Comparison of ENCODE assay signal across 8 cellular contexts in the genomic region with DNA sequence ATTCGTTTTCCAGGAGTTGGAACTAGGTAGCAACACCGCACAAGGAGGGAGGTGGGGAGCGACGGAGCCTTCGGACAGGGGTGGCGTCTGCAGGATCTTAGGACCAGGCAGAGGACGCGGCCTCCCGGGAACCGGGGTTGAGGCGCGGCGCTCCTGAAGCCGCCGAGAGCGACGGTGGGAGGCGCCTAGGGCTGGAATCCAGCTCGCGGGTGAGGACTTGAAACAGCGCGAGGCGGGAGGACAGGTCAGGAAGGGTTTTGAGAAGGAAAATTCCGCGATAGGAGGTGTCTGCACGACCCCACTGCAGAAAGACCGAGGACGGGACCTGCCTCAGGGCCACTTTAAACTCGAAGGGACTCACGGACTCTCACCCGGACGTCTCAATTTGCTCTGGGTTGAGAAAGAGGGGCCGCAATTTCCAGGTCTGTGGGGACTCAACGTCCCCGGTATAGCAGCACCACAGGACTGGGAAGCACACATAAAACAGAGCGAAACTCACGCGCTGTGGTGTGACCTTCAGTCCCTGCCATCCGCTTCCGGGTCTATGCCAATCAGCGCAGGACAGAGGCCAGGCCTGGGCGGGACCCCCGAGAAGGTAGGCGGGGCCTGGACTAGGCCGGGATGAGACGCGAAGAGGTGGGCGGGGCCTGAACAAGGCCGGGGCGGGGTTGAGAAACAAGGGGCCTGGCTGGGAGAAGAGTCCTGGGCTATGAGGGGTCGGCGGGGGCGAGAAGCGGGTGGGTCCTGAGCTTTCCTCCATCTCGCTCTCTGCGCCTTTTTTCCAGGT. TPM values are rescaled to one million over a fixed set of nuclear protein-coding genes. Genes with fewer than 3 reads are reported as not detected.
DNase-seq lines count a peak whose midpoint lies in the region; ATAC-seq and TF ChIP-seq lines count a peak whose summit lies in the region.

A gene (minus strand): TSS at position 487 of the 787 bp plus-strand sequence. CDS start 7,380 bp downstream, outside the sequence.

- H3K36me3 ChIP-seq in SK-N-SH (replicated peaks in 1 of 2; ENCODE audit: control insufficient read depth in 1 of 2, insufficient read depth in 2 of 2, low read length in 1 of 2) (peaks cover 0 to 16% of the 10 kb centered on the region in 2 experiments), parathyroid adenoma (ENCODE audit: control insufficient read depth, insufficient read depth, low read length) (no peaks in the 10 kb centered on the region), tibial nerve (peaks cover 0 to 29% (median 0%) of the 10 kb centered on the region in 3 donors)

- H3K27me3 ChIP-seq in SK-N-SH (ENCODE audit: insufficient read depth), result no peaks in the 10 kb centered on the region
- H3K27me3 ChIP-seq in parathyroid adenoma (ENCODE audit: control insufficient read depth, insufficient read depth, low read length), result no peaks in the 10 kb centered on the region
- H3K27me3 ChIP-seq in tibial nerve, result no peaks in the 10 kb centered on the region

- peaks cover 7 to 29% of the 10 kb centered on the region in 2 donors for H3K9me3 Mint-ChIP-seq in activated naive CD4-positive, alpha-beta T cell treated with anti-CD3 and anti-CD28 coated beads, Interleukin-2, amount 50 U/mL, for 72 hours

- H3F3A ChIP-seq in SK-N-SH (replicated peaks; ENCODE audit: insufficient read depth), result peaks cover 3% of the 10 kb centered on the region

- intact Hi-C loops in Right ventricle myocardium inferior (cut with DNase I), result no loop called here

- H3K27ac ChIP-seq in SK-N-SH (ENCODE audit: low read depth in 2 of 2, low read length in 1 of 2) (peak within 1 kb of the TSS; percentile 87 to 89), parathyroid adenoma (peak within 1 kb of the TSS; percentile 59), tibial nerve (peak within 1 kb of the TSS; percentile 83 to 93 (median 86))

- H3K27ac Mint-ChIP-seq in activated naive CD4-positive, alpha-beta T cell treated with anti-CD3 and anti-CD28 coated beads, Interleukin-2, amount 50 U/mL, for 72 hours, result peak within 1 kb of the TSS; percentile 81 to 93

- peak; percentile 86 for DNase-seq in DMS114 treated with DMSO at 0.1 percent for 48 hours (lab: John Stamatoyannopoulos, UW; ENCODE audit: unreplicated experiment)
- peak; percentile 98 for DNase-seq in SK-N-SH
- peak; percentile 88 to 94 for DNase-seq in activated naive CD4-positive, alpha-beta T cell treated with anti-CD3 and anti-CD28 coated beads, Interleukin-2, amount 50 U/mL, for 72 hours (ENCODE audit: low spot score in 2 of 2)
- DNase-seq in Right ventricle myocardium inferior (ENCODE audit: missing footprints), result peak; percentile 99
- peak; percentile 97 to 98 for DNase-seq in tibial nerve (ENCODE audit: low spot score in 2 of 2)

- no peaks in the 10 kb centered on the region for H3K9me2 ChIP-seq in SK-N-SH

- POLR2A ChIA-PET in SK-N-SH (lab: Yijun Ruan, JAX), result no interaction called here

- H3K9me3 ChIP-seq in SK-N-SH (no peaks in the 10 kb centered on the region), parathyroid adenoma (ENCODE audit: control insufficient read depth, low read length) (no peaks in the 10 kb centered on the region), tibial nerve (no peaks in the 10 kb centered on the region)

- no peak for TF ChIP-seq CTCF in SK-N-SH (IDR thresholded peaks at IDR 0.05)
- TF ChIP-seq CTCF in parathyroid adenoma (IDR thresholded peaks at IDR 0.05), result no peak
- no peak for TF ChIP-seq CTCF in tibial nerve (IDR thresholded peaks at IDR 0.05)

- H3K79me2 ChIP-seq in SK-N-SH (ENCODE audit: insufficient read depth) (peaks cover 36% of the 10 kb centered on the region), parathyroid adenoma (no peaks in the 10 kb centered on the region)

- no peaks in the 10 kb centered on the region for H4K20me1 ChIP-seq in SK-N-SH (ENCODE audit: insufficient read depth)

- H3K4me2 ChIP-seq in SK-N-SH (peak within 1 kb of the TSS; percentile 88), parathyroid adenoma (ENCODE audit: low read length) (peak within 1 kb of the TSS; percentile 88)

- TF ChIP-seq RAD21 in Ishikawa (IDR thresholded peaks at IDR 0.05; ENCODE audit: low read depth) (no peak), SK-N-SH (IDR thresholded peaks at IDR 0.05; ENCODE audit: low read length) (no peak)

- peak within 1 kb of the TSS; percentile 79 to 98 for H3K4me3 ChIP-seq in SK-N-SH (ENCODE audit: low read depth in 2 of 2, low read length in 1 of 2)
- H3K4me3 ChIP-seq in parathyroid adenoma (ENCODE audit: low read depth, low read length), result peak within 1 kb of the TSS; percentile 91
- H3K4me3 ChIP-seq in tibial nerve, result peak within 1 kb of the TSS; percentile 64 to 91 (median 78)

- H3K36me3 Mint-ChIP-seq in activated naive CD4-positive, alpha-beta T cell treated with anti-CD3 and anti-CD28 coated beads, Interleukin-2, amount 50 U/mL, for 72 hours, result peaks cover 13 to 52% of the 10 kb centered on the region in 2 donors

- H3K4me1 ChIP-seq in SK-N-SH (ENCODE audit: control insufficient read depth in 1 of 2, insufficient read depth in 2 of 2, low read depth in 1 of 2, low read length in 1 of 2) (no peaks in the 10 kb centered on the region; a peak in 1 of 4 replicates), parathyroid adenoma (no peaks in the 10 kb centered on the region), tibial nerve (peaks cover 0 to 20% (median 9%) of the 10 kb centered on the region in 4 donors)

- CTCF ChIA-PET in SK-N-SH (lab: Yijun Ruan, JAX), result no interaction called here

- WGBS in SK-N-SH (ENCODE audit: low lambda C conversion rate), result 14% methylated on average over 44 of the region's 56 CpGs
- WGBS in tibial nerve, 2 donors, result 0 to 3% methylated on average over 43 to 51 of the region's 56 CpGs

- peak within 1 kb of the TSS; percentile 95 for H2AFZ ChIP-seq in SK-N-SH (ENCODE audit: low read depth)
- H2AFZ ChIP-seq in parathyroid adenoma, result peak within 1 kb of the TSS; percentile 68

- H3K9ac ChIP-seq in SK-N-SH (peak within 1 kb of the TSS; percentile 81), parathyroid adenoma (no peak within 1 kb of the TSS)

- TF ChIP-seq EP300 in Ishikawa (IDR thresholded peaks at IDR 0.05; ENCODE audit: borderline replicate concordance) (no peak), SK-N-SH (IDR thresholded peaks at IDR 0.05; ENCODE audit: borderline replicate concordance in 1 of 2, low read depth in 1 of 2, low read length in 1 of 2) (no peak), tibial nerve (IDR thresholded peaks at IDR 0.05) (peak; percentile 45 to 85)

- peak; percentile 97 for ATAC-seq in GM21529 (IDR thresholded peaks at IDR 0.05; ENCODE audit: unreplicated experiment)
- peak; percentile 100 for ATAC-seq in activated naive CD4-positive, alpha-beta T cell treated with anti-CD3 and anti-CD28 coated beads, Interleukin-2, amount 50 U/mL, for 72 hours
- ATAC-seq in Right ventricle myocardium inferior, result peak; percentile 100

- TF ChIP-seq POLR2A in tibial nerve (IDR thresholded peaks at IDR 0.05), result peak in 1 of 2 donors; percentile 52

TF ChIP-seq in Ishikawa, 13 proteins besides CTCF, POLR2A, EP300 and RAD21 (continues in another document):
- TF ChIP-seq NFIC (IDR thresholded peaks at IDR 0.05) (peak; percentile 7), CEBPB (IDR thresholded peaks at IDR 0.05) (no peak), TEAD4 (IDR thresholded peaks at IDR 0.05) (no peak), TAF1 (IDR thresholded peaks at IDR 0.05; ENCODE audit: low read depth) (peak; percentile 52), CREB1 (IDR thresholded peaks at IDR 0.05; ENCODE audit: low read depth) (no peak), EGR1 (IDR thresholded peaks at IDR 0.05) (no peak), FOXM1 (IDR thresholded peaks at IDR 0.05; ENCODE audit: borderline replicate concordance, low read depth) (no peak), TCF12 (IDR thresholded peaks at IDR 0.05; ENCODE audit: low read depth) (0 out of 2 replicates have a peak, but pooled peaks have one; percentile 16)
- TF ChIP-seq, protein P1, sequence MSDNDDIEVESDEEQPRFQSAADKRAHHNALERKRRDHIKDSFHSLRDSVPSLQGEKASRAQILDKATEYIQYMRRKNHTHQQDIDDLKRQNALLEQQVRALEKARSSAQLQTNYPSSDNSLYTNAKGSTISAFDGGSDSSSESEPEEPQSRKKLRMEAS (IDR thresholded peaks at IDR 0.05), result peak; percentile 71
- TF ChIP-seq, protein P2, sequence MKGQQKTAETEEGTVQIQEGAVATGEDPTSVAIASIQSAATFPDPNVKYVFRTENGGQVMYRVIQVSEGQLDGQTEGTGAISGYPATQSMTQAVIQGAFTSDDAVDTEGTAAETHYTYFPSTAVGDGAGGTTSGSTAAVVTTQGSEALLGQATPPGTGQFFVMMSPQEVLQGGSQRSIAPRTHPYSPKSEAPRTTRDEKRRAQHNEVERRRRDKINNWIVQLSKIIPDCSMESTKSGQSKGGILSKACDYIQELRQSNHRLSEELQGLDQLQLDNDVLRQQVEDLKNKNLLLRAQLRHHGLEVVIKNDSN (IDR thresholded peaks at IDR 0.05), result no peak; the same call in 1 of the 2 replicates

TF ChIP-seq in SK-N-SH, 30 proteins besides CTCF, POLR2A, EP300 and RAD21 (continues in another document):
- TF ChIP-seq, protein P3, sequence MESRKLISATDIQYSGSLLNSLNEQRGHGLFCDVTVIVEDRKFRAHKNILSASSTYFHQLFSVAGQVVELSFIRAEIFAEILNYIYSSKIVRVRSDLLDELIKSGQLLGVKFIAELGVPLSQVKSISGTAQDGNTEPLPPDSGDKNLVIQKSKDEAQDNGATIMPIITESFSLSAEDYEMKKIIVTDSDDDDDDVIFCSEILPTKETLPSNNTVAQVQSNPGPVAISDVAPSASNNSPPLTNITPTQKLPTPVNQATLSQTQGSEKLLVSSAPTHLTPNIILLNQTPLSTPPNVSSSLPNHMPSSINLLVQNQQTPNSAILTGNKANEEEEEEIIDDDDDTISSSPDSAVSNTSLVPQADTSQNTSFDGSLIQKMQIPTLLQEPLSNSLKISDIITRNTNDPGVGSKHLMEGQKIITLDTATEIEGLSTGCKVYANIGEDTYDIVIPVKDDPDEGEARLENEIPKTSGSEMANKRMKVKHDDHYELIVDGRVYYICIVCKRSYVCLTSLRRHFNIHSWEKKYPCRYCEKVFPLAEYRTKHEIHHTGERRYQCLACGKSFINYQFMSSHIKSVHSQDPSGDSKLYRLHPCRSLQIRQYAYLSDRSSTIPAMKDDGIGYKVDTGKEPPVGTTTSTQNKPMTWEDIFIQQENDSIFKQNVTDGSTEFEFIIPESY (IDR thresholded peaks at IDR 0.05; ENCODE audit: borderline replicate concordance, low read depth), result peak; percentile 53; the same call in 1 of the 2 replicates
- TF ChIP-seq NRF1 (IDR thresholded peaks at IDR 0.05; ENCODE audit: low read depth, low read length) (peak; percentile 42), RCOR1 (IDR thresholded peaks at IDR 0.05; ENCODE audit: low read length) (no peak)

RNA-seq across cellular contexts. Expression of the gene that starts here (rescaled TPM):
- polyA plus RNA-seq in SK-N-SH (2012; rRNA removed), result 6.9 and 14.2 TPM in 2 replicates
- polyA plus RNA-seq in SK-N-SH (2012; cell fraction: cytosol; rRNA removed), result 6.4 and 9.3 TPM in 2 replicates
- polyA plus RNA-seq in SK-N-SH (2012; cell fraction: nucleus; rRNA removed), result 24.3 and 30.3 TPM in 2 replicates
- 1 to 10 TPM; 3.1 to 5.2 TPM for total RNA-seq in activated naive CD4-positive, alpha-beta T cell treated with anti-CD3 and anti-CD28 coated beads, Interleukin-2, amount 50 U/mL, for 72 hours
- total RNA-seq in Right ventricle myocardium inferior, result 10.4 TPM
- total RNA-seq in tibial nerve, result 10 to 100 TPM in 3 of 4 donors, 1 to 10 TPM in 1; 1.5 to 32.4 (median 20.1) TPM

Comparison
In these comparisons a context has a peak if more than half of its experiments do, and no peak if none do; other contexts are left out.
1. Peak in every context shown above with its lines: DNase-seq, ATAC-seq, H3K4me3 ChIP-seq and H3K27ac ChIP-seq.